In the genomic region with DNA sequence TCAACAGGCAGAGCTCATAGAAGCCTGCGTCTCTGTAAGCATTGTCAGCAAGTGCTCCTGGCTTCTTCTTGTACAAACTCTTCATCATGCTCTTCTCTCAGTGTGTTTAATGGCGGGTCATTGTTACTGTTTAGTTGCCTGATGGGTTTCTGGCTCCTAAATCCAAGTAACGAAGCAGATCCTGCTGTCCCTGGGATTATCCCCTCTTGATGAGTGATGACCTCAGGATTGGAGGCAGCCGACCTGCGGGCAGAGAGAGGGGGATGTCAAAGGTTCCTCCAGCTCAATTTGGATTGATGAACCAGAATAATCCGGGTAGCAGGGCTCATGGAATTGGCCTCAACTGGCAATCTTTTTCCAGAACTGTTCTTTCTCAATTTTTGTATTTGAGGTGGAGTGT, we compare ENCODE assay signal across 23 cellular contexts.
"Had no signal": no experiment of that assay in that cellular context is flagged by ENCODE, and none has a peak within 500 bp of the region (broad histone marks: within the 10 kb centered on the region; RNA-seq: fewer than 3 reads in every experiment).

No MANE protein-coding gene starts in this region.

- H2AFZ ChIP-seq: hepatocyte had no signal

- H3K27ac ChIP-seq: hepatocyte, left lung, left ventricle myocardium inferior, lower lobe of right lung had no signal

- H3K4me1 Mint-ChIP-seq: memory B cell; mesothelial cell of epicardium; naive B cell; naive thymus-derived CD4-positive, alpha-beta T cell had no signal

- H3K36me3 Mint-ChIP-seq: memory B cell; mesothelial cell of epicardium; naive B cell; naive thymus-derived CD4-positive, alpha-beta T cell had no signal

- H3K4me3 Mint-ChIP-seq: memory B cell; mesothelial cell of epicardium; naive B cell; naive thymus-derived CD4-positive, alpha-beta T cell had no signal

- H3K9me3 Mint-ChIP-seq: memory B cell, mesothelial cell of epicardium, naive B cell had no signal

- H3K9me3 ChIP-seq: left lung, left ventricle myocardium inferior, lower lobe of right lung, mucosa of descending colon had no signal

- H3K4me2 ChIP-seq: hepatocyte had no signal

- H3K27ac Mint-ChIP-seq: memory B cell; mesothelial cell of epicardium; naive B cell; naive thymus-derived CD4-positive, alpha-beta T cell had no signal

- H3K36me3 ChIP-seq: left lung, left ventricle myocardium inferior, lower lobe of right lung had no signal

- H3K27me3 ChIP-seq: hepatocyte, left lung had no signal

- H3K4me1 ChIP-seq: left lung, left ventricle myocardium inferior, lower lobe of right lung had no signal

- ATAC-seq: left cardiac atrium; left colon; left lobe of liver; left lung; left ventricle myocardium superior; lower lobe of right lung; mucosa of descending colon; naive thymus-derived CD4-positive, alpha-beta T cell had no signal

- H3K79me2 ChIP-seq: hepatocyte had no signal

- DNase-seq: hippocampal formation; hypothalamus; islet precursor cell; kidney; kidney glomerular epithelial cell; left cardiac atrium; left colon; left lung; left ventricle myocardium inferior; left ventricle myocardium superior; lower lobe of right lung; mammary epithelial cell; mesenchymal stem cell; mesendoderm; midbrain; mucosa of descending colon; naive B cell; naive thymus-derived CD4-positive, alpha-beta T cell had no signal

- H3K4me3 ChIP-seq: hepatocyte, left lung, left ventricle myocardium inferior, lower lobe of right lung, lung, mucosa of descending colon had no signal
